Comparison of ENCODE assay signal across 8 cellular contexts in genomic region chr15:31871159-31871886, GRCh38. TPM values are rescaled to one million over a fixed set of nuclear protein-coding genes. Genes with fewer than 3 reads are reported as not detected.
DNase-seq lines count a peak whose midpoint lies in the region; TF ChIP-seq lines count a peak whose summit lies in the region.

No MANE protein-coding gene starts in this region.

- peak overlapping the region; percentile 88 for H3K4me2 ChIP-seq in PC-9

- DNase-seq in DMS 273 (lab: John Stamatoyannopoulos, UW; ENCODE audit: unreplicated experiment) (peak; percentile 8), DMS 273 treated with DMSO at 0.1 percent for 48 hours (lab: John Stamatoyannopoulos, UW) (no peak), PC-9 (no peak), epithelial cell of esophagus (ENCODE audit: low read depth) (peak; percentile 4), posterior vena cava (ENCODE audit: low spot score) (no peak)
- DNase-seq in activated CD4-positive, CD25-positive, alpha-beta regulatory T cell (lab: John Stamatoyannopoulos, UW) = no peak
- DNase-seq in stimulated activated CD4-positive, alpha-beta T cell treated with anti-CD3 and anti-CD28 coated beads, Interleukin-4, amount 100 ng/mL, for 1 hour = no peak

- H3K79me2 ChIP-seq in PC-9 (ENCODE audit: low read depth) = no peaks in the 10 kb centered on the region

- POLR2A ChIA-PET in PC-9 (lab: Charles Lee; ENCODE audit: unreplicated experiment) = no interaction called here

- H4K20me1 ChIP-seq in PC-9 (ENCODE audit: insufficient read depth) = no peaks in the 10 kb centered on the region

- H3K4me1 ChIP-seq in PC-9 (replicated peaks; ENCODE audit: insufficient read depth) (no peaks in the 10 kb centered on the region), neutrophil (ENCODE audit: control insufficient read depth in 1 of 2, insufficient read depth in 1 of 2, low read depth in 1 of 2, low read length in 1 of 2) (peaks cover 6 to 13% of the 10 kb centered on the region in 2 experiments)

- H3F3A ChIP-seq in PC-9 (ENCODE audit: insufficient read depth, low read depth) = no peaks in the 10 kb centered on the region

- peak overlapping the region; percentile 91 for H2AFZ ChIP-seq in PC-9

- BruUV-seq in PC-9 (replicated peaks; lab: Mats Ljungman, UMichigan) = no TSS peak

- intact Hi-C loops in PC-9 (cut with micrococcal nuclease; ENCODE audit: unreplicated experiment) (no loop called here), posterior vena cava (cut with DNase I) (no loop called here)

- H3K36me3 ChIP-seq in PC-9 (ENCODE audit: low read depth) (no peaks in the 10 kb centered on the region), neutrophil (no peaks in the 10 kb centered on the region)

- H3K27ac ChIP-seq in PC-9 = no peak overlapping the region
- no peak overlapping the region for H3K27ac ChIP-seq in neutrophil

- H3K9me3 ChIP-seq in PC-9 (ENCODE audit: insufficient read depth, low read depth) (no peaks in the 10 kb centered on the region), neutrophil (peaks cover 4% of the 10 kb centered on the region)

- CTCF ChIA-PET in PC-9 (lab: Charles Lee) = no interaction called here

- no peaks in the 10 kb centered on the region for H3K9me2 ChIP-seq in PC-9 (ENCODE audit: insufficient read depth)

- TF ChIP-seq CTCF in PC-9 (conservative IDR thresholded peaks at IDR 0.05) = no peak
- no peak for TF ChIP-seq CTCF in epithelial cell of esophagus (IDR thresholded peaks at IDR 0.05; ENCODE audit: insufficient read depth, low read depth, low read length, missing control alignments)
- no peak for TF ChIP-seq CTCF in neutrophil (IDR thresholded peaks at IDR 0.05)

- H3K27me3 ChIP-seq in PC-9 (ENCODE audit: insufficient read depth, low read depth) = no peaks in the 10 kb centered on the region
- peaks cover 82% of the 10 kb centered on the region for H3K27me3 ChIP-seq in neutrophil

- H3K4me3 ChIP-seq in PC-9 = peak overlapping the region; percentile 70; the same call in 1 of the 2 replicates
- peak overlapping the region; percentile 58 for H3K4me3 ChIP-seq in epithelial cell of esophagus (ENCODE audit: low read length)
- H3K4me3 ChIP-seq in neutrophil (ENCODE audit: low read depth in 1 of 2, low read length in 1 of 2) = peak overlapping the region; percentile 55 to 56

RNA-seq across cellular contexts. Expression of gene OTUD7A, which starts 0.8 kb away (rescaled TPM):
- 0.41 TPM in 1 of 2 replicates, not detected in the other for total RNA-seq in PC-9 (2021)
- 1 to 10 TPM; 1.9 to 2.0 TPM for total RNA-seq in posterior vena cava

Comparison
In these comparisons a context has a peak if more than half of its experiments do, and no peak if none do; other contexts are left out.
1. DNase-seq: peak in DMS 273 (single experiment) and epithelial cell of esophagus (single experiment); none in DMS 273 treated with DMSO at 0.1 percent for 48 hours (single experiment), PC-9 (0 of 2), activated CD4-positive, CD25-positive, alpha-beta regulatory T cell (0 of 4), stimulated activated CD4-positive, alpha-beta T cell treated with anti-CD3 and anti-CD28 coated beads, Interleukin-4, amount 100 ng/mL, for 1 hour (single experiment) and posterior vena cava (single experiment).
2. Peak in every context shown above with its lines, with median percentiles within 50 percentile points of each other: H3K4me3 ChIP-seq.